1 cellular context compared by ENCODE assay signal in the genomic region with DNA sequence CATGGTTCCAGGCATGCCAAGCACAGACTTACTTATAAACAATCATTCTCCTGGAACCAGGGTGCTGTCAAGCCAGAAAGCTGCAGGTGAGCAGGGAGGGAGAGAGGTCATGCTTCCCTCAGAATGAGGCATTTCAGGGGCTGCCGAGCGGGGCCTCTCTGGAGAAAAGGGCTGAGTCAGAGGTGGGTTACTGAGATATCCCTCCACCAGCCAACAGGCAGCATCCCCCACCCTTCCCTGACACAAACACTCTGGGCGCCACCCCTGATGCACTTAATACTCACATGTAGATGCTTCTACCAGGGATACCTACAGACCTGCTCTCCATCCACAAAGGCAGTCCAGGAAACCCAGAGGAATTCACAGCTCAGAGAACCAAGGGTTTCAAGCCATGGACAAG.
A peak's percentile ranks its signal among the peaks of the same experiment; 100 is the strongest.
TF ChIP-seq lines count a peak whose summit lies in the region.

No MANE protein-coding gene starts in this region.

TF ChIP-seq in K562, 482 proteins besides CTCF, POLR2A, EP300 and RAD21 (continues in another document):
- TF ChIP-seq, protein P1, sequence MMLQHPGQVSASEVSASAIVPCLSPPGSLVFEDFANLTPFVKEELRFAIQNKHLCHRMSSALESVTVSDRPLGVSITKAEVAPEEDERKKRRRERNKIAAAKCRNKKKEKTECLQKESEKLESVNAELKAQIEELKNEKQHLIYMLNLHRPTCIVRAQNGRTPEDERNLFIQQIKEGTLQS (IDR thresholded peaks at IDR 0.05), result 0 out of 2 replicates have a peak, but pooled peaks have one; percentile 12
- TF ChIP-seq, protein P1 (CRISPR knock-in tag; conservative IDR thresholded peaks at IDR 0.05), result no peak
- TF ChIP-seq, protein P2, sequence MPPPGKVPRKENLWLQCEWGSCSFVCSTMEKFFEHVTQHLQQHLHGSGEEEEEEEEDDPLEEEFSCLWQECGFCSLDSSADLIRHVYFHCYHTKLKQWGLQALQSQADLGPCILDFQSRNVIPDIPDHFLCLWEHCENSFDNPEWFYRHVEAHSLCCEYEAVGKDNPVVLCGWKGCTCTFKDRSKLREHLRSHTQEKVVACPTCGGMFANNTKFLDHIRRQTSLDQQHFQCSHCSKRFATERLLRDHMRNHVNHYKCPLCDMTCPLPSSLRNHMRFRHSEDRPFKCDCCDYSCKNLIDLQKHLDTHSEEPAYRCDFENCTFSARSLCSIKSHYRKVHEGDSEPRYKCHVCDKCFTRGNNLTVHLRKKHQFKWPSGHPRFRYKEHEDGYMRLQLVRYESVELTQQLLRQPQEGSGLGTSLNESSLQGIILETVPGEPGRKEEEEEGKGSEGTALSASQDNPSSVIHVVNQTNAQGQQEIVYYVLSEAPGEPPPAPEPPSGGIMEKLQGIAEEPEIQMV (tag; conservative IDR thresholded peaks at IDR 0.05; ENCODE audit: low read depth), result 0 out of 2 replicates have a peak, but pooled peaks have one; percentile 26
- TF ChIP-seq MYNN (IDR thresholded peaks at IDR 0.05), result 0 out of 2 replicates have a peak, but pooled peaks have one; percentile 51
- no peak for TF ChIP-seq MYNN (CRISPR knock-in tag; IDR thresholded peaks at IDR 0.05)
- peak; percentile 68 for TF ChIP-seq JUND (IDR thresholded peaks at IDR 0.05; ENCODE audit: borderline replicate concordance, low read depth, low read length)
- no peak; the same call in 2 of the 3 replicates for TF ChIP-seq JUND (tag; IDR thresholded peaks at IDR 0.05; ENCODE audit: borderline replicate concordance, low read depth, low read length)
- TF ChIP-seq, protein P3, sequence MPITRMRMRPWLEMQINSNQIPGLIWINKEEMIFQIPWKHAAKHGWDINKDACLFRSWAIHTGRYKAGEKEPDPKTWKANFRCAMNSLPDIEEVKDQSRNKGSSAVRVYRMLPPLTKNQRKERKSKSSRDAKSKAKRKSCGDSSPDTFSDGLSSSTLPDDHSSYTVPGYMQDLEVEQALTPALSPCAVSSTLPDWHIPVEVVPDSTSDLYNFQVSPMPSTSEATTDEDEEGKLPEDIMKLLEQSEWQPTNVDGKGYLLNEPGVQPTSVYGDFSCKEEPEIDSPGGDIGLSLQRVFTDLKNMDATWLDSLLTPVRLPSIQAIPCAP (CRISPR knock-in tag; IDR thresholded peaks at IDR 0.05; ENCODE audit: borderline replicate concordance), result no peak
- TF ChIP-seq TAF9B (IDR thresholded peaks at IDR 0.05; ENCODE audit: partially characterized antibody), result peak; percentile 30
- peak in 1 of 2 experiments; percentile 34; a peak in 1 of 4 replicates for TF ChIP-seq RCOR1 (IDR thresholded peaks at IDR 0.05; ENCODE audit: borderline replicate concordance in 1 of 2, low read depth in 2 of 2, low read length in 2 of 2)
- TF ChIP-seq MXI1 (IDR thresholded peaks at IDR 0.05; ENCODE audit: low read depth, low read length), result no peak
- TF ChIP-seq RBBP5 (IDR thresholded peaks at IDR 0.05; ENCODE audit: borderline replicate concordance, insufficient read depth, low read length, poor library complexity, severe bottlenecking), result peak; percentile 47
- TF ChIP-seq ZNF197 (CRISPR knock-in tag; IDR thresholded peaks at IDR 0.05; ENCODE audit: low read depth), result no peak
- 0 out of 2 replicates have a peak, but pooled peaks have one; percentile 53 for TF ChIP-seq LEF1 (IDR thresholded peaks at IDR 0.05)
- TF ChIP-seq ZBTB7A (IDR thresholded peaks at IDR 0.05; ENCODE audit: borderline replicate concordance, control insufficient read depth, low read depth, low read length), result peak; percentile 83; the same call in 1 of the 2 replicates
- TF ChIP-seq HMGN3 (IDR thresholded peaks at IDR 0.05; ENCODE audit: borderline replicate concordance, extremely low read depth, insufficient read length, low read depth, low read length), result no peak
- no peak for TF ChIP-seq ZBTB1 (CRISPR knock-in tag; IDR thresholded peaks at IDR 0.05; ENCODE audit: borderline replicate concordance, low read depth)
- TF ChIP-seq MAFG (tag; conservative IDR thresholded peaks at IDR 0.05), result peak; percentile 56
- no peak for TF ChIP-seq PHB2 (IDR thresholded peaks at IDR 0.05; ENCODE audit: low read depth)
- 0 out of 2 replicates have a peak, but pooled peaks have one; percentile 39 for TF ChIP-seq ZNF583 (CRISPR knock-in tag; IDR thresholded peaks at IDR 0.05)
- TF ChIP-seq SRSF3 (IDR thresholded peaks at IDR 0.05; ENCODE audit: insufficient read depth, low read length), result no peak
- TF ChIP-seq C11orf30 (IDR thresholded peaks at IDR 0.05; ENCODE audit: low read depth), result peak; percentile 82
- 0 out of 2 replicates have a peak, but pooled peaks have one; percentile 9 for TF ChIP-seq L3MBTL2 (IDR thresholded peaks at IDR 0.05)
- TF ChIP-seq, protein P4, sequence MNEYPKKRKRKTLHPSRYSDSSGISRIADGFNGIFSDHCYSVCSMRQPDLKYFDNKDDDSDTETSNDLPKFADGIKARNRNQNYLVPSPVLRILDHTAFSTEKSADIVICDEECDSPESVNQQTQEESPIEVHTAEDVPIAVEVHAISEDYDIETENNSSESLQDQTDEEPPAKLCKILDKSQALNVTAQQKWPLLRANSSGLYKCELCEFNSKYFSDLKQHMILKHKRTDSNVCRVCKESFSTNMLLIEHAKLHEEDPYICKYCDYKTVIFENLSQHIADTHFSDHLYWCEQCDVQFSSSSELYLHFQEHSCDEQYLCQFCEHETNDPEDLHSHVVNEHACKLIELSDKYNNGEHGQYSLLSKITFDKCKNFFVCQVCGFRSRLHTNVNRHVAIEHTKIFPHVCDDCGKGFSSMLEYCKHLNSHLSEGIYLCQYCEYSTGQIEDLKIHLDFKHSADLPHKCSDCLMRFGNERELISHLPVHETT (CRISPR knock-in tag; conservative IDR thresholded peaks at IDR 0.05 in 1 of 2, IDR thresholded peaks at IDR 0.05 in 1 of 2), result 0 out of 4 replicates have a peak, but pooled peaks of 1 of the 2 experiments have one; percentile 23
- TF ChIP-seq NR4A1 (CRISPR knock-in tag; IDR thresholded peaks at IDR 0.05), result no peak
- peak; percentile 47; the same call in 1 of the 2 replicates for TF ChIP-seq NR4A1 (tag; IDR thresholded peaks at IDR 0.05)
- TF ChIP-seq MAFF (IDR thresholded peaks at IDR 0.05; ENCODE audit: low read length), result peak; percentile 55; the same call in 1 of the 2 replicates
- TF ChIP-seq, protein P5, sequence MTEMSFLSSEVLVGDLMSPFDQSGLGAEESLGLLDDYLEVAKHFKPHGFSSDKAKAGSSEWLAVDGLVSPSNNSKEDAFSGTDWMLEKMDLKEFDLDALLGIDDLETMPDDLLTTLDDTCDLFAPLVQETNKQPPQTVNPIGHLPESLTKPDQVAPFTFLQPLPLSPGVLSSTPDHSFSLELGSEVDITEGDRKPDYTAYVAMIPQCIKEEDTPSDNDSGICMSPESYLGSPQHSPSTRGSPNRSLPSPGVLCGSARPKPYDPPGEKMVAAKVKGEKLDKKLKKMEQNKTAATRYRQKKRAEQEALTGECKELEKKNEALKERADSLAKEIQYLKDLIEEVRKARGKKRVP (CRISPR knock-in tag; IDR thresholded peaks at IDR 0.05), result peak; percentile 61; the same call in 1 of the 2 replicates
- no peak for TF ChIP-seq LARP7 (IDR thresholded peaks at IDR 0.05)
- TF ChIP-seq ZNF316 (IDR thresholded peaks at IDR 0.05), result peak; percentile 88
- TF ChIP-seq SMARCB1 (IDR thresholded peaks at IDR 0.05; ENCODE audit: insufficient read length, low read depth), result no peak
- TF ChIP-seq, protein P6, sequence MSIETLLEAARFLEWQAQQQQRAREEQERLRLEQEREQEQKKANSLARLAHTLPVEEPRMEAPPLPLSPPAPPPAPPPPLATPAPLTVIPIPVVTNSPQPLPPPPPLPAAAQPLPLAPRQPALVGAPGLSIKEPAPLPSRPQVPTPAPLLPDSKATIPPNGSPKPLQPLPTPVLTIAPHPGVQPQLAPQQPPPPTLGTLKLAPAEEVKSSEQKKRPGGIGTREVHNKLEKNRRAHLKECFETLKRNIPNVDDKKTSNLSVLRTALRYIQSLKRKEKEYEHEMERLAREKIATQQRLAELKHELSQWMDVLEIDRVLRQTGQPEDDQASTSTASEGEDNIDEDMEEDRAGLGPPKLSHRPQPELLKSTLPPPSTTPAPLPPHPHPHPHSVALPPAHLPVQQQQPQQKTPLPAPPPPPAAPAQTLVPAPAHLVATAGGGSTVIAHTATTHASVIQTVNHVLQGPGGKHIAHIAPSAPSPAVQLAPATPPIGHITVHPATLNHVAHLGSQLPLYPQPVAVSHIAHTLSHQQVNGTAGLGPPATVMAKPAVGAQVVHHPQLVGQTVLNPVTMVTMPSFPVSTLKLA (conservative IDR thresholded peaks at IDR 0.05), result peak in 1 of 2 experiments; percentile 49; a peak in 2 of 4 replicates
- TF ChIP-seq, protein P7, sequence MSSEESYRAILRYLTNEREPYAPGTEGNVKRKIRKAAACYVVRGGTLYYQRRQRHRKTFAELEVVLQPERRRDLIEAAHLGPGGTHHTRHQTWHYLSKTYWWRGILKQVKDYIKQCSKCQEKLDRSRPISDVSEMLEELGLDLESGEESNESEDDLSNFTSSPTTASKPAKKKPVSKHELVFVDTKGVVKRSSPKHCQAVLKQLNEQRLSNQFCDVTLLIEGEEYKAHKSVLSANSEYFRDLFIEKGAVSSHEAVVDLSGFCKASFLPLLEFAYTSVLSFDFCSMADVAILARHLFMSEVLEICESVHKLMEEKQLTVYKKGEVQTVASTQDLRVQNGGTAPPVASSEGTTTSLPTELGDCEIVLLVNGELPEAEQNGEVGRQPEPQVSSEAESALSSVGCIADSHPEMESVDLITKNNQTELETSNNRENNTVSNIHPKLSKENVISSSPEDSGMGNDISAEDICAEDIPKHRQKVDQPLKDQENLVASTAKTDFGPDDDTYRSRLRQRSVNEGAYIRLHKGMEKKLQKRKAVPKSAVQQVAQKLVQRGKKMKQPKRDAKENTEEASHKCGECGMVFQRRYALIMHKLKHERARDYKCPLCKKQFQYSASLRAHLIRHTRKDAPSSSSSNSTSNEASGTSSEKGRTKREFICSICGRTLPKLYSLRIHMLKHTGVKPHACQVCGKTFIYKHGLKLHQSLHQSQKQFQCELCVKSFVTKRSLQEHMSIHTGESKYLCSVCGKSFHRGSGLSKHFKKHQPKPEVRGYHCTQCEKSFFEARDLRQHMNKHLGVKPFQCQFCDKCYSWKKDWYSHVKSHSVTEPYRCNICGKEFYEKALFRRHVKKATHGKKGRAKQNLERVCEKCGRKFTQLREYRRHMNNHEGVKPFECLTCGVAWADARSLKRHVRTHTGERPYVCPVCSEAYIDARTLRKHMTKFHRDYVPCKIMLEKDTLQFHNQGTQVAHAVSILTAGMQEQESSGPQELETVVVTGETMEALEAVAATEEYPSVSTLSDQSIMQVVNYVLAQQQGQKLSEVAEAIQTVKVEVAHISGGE (CRISPR knock-in tag; IDR thresholded peaks at IDR 0.05), result no peak; a peak in 1 of 6 replicates
- TF ChIP-seq DMBX1 (CRISPR knock-in tag; IDR thresholded peaks at IDR 0.05; ENCODE audit: borderline replicate concordance), result no peak
- peak; percentile 51; the same call in 1 of the 2 replicates for TF ChIP-seq MTA3 (IDR thresholded peaks at IDR 0.05; ENCODE audit: borderline replicate concordance)
- TF ChIP-seq, protein P8, sequence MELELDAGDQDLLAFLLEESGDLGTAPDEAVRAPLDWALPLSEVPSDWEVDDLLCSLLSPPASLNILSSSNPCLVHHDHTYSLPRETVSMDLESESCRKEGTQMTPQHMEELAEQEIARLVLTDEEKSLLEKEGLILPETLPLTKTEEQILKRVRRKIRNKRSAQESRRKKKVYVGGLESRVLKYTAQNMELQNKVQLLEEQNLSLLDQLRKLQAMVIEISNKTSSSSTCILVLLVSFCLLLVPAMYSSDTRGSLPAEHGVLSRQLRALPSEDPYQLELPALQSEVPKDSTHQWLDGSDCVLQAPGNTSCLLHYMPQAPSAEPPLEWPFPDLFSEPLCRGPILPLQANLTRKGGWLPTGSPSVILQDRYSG (tag; conservative IDR thresholded peaks at IDR 0.05; ENCODE audit: low read depth), result 0 out of 2 replicates have a peak, but pooled peaks have one; percentile 40
- TF ChIP-seq NFE2 (IDR thresholded peaks at IDR 0.05; ENCODE audit: low read depth), result peak; percentile 91
- TF ChIP-seq TAF1 (IDR thresholded peaks at IDR 0.05; ENCODE audit: control insufficient read depth, extremely low read depth, insufficient read depth, low read length, severe bottlenecking), result peak; percentile 33
- TF ChIP-seq, protein P9, sequence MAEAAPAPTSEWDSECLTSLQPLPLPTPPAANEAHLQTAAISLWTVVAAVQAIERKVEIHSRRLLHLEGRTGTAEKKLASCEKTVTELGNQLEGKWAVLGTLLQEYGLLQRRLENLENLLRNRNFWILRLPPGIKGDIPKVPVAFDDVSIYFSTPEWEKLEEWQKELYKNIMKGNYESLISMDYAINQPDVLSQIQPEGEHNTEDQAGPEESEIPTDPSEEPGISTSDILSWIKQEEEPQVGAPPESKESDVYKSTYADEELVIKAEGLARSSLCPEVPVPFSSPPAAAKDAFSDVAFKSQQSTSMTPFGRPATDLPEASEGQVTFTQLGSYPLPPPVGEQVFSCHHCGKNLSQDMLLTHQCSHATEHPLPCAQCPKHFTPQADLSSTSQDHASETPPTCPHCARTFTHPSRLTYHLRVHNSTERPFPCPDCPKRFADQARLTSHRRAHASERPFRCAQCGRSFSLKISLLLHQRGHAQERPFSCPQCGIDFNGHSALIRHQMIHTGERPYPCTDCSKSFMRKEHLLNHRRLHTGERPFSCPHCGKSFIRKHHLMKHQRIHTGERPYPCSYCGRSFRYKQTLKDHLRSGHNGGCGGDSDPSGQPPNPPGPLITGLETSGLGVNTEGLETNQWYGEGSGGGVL (CRISPR knock-in tag; IDR thresholded peaks at IDR 0.05), result no peak
- TF ChIP-seq ETV5 (CRISPR knock-in tag; IDR thresholded peaks at IDR 0.05; ENCODE audit: low read depth), result peak; percentile 12; the same call in 1 of the 2 replicates
- peak; percentile 18; the same call in 1 of the 2 replicates for TF ChIP-seq NCOR1 (IDR thresholded peaks at IDR 0.05)
- peak; percentile 35; the same call in 1 of the 2 replicates for TF ChIP-seq POLR2AphosphoS5 (IDR thresholded peaks at IDR 0.05; ENCODE audit: control insufficient read depth, insufficient read depth, low read depth, low read length)
- 0 out of 2 replicates have a peak, but pooled peaks have one; percentile 21 for TF ChIP-seq ZNF668 (CRISPR knock-in tag; IDR thresholded peaks at IDR 0.05)
- 0 out of 2 replicates have a peak, but pooled peaks have one; percentile 58 for TF ChIP-seq GATAD2B (IDR thresholded peaks at IDR 0.05; ENCODE audit: borderline replicate concordance)
- TF ChIP-seq, protein P10, sequence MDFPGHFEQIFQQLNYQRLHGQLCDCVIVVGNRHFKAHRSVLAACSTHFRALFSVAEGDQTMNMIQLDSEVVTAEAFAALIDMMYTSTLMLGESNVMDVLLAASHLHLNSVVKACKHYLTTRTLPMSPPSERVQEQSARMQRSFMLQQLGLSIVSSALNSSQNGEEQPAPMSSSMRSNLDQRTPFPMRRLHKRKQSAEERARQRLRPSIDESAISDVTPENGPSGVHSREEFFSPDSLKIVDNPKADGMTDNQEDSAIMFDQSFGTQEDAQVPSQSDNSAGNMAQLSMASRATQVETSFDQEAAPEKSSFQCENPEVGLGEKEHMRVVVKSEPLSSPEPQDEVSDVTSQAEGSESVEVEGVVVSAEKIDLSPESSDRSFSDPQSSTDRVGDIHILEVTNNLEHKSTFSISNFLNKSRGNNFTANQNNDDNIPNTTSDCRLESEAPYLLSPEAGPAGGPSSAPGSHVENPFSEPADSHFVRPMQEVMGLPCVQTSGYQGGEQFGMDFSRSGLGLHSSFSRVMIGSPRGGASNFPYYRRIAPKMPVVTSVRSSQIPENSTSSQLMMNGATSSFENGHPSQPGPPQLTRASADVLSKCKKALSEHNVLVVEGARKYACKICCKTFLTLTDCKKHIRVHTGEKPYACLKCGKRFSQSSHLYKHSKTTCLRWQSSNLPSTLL (IDR thresholded peaks at IDR 0.05), result no peak
- 0 out of 2 replicates have a peak, but pooled peaks have one; percentile 22 for TF ChIP-seq ARID1B (IDR thresholded peaks at IDR 0.05)
- peak; percentile 20; the same call in 1 of the 2 replicates for TF ChIP-seq MBD2 (IDR thresholded peaks at IDR 0.05; ENCODE audit: borderline replicate concordance, low read depth)
- TF ChIP-seq DPF2 (IDR thresholded peaks at IDR 0.05), result peak; percentile 43
